In the genomic region with DNA sequence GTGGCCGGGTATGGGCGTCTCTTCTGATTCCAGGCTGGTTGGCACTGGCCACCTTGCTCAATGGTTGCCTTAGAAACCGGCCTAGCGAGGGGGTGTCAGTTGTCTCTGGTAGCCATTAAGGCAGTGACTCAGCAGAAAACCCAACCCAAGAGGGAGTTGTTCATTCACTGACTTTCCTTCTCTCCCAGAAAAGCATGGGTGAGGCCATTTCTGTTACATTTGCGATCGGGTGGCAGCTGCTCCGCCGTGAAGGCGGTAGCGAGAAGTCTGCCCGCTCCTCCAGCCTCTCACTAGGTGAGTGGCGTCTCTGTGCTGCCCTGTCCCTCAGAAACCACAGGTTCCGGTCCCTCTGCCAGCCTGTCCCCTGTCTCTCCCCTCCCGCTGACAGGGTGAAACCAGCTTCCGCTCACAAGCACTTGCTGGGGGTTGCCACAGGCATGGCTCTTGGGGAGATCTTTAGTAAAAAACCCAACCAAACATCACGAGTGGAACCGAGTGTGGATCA, we compare ENCODE assay signal across 8 cellular contexts. TPM values are rescaled to one million over a fixed set of nuclear protein-coding genes. Genes with fewer than 3 reads are reported as not detected.
DNase-seq lines count a peak whose midpoint lies in the region; ATAC-seq and TF ChIP-seq lines count a peak whose summit lies in the region.

No MANE protein-coding gene starts in this region.

- peaks cover 10% of the 10 kb centered on the region for H3K36me3 Mint-ChIP-seq in dendritic cell treated with granulocyte-macrophage colony-stimulating factor and Interleukin-4, amounts not matched to agents 40 ng/mL and 50 ng/mL, for 4 days (ENCODE audit: low read depth)

- H3K9me3 ChIP-seq in IMR-90 (ENCODE audit: control insufficient read depth, insufficient read depth, low read length) (no peaks in the 10 kb centered on the region), SK-N-MC (ENCODE audit: low read depth, low read length) (no peaks in the 10 kb centered on the region)

- peaks cover 1% of the 10 kb centered on the region for H3K27me3 Mint-ChIP-seq in dendritic cell treated with granulocyte-macrophage colony-stimulating factor and Interleukin-4, amounts not matched to agents 40 ng/mL and 50 ng/mL, for 4 days

- no peak overlapping the region for H3K9ac ChIP-seq in IMR-90 (ENCODE audit: low read depth, low read length)
- H3K9ac ChIP-seq in SK-N-MC (ENCODE audit: insufficient read length) = no peak overlapping the region

- dilution Hi-C loops in IMR-90 (cut with HindIII; ENCODE audit: low sequenced_read_pairs, unreplicated experiment) = no loop called here

- H2AFZ ChIP-seq in IMR-90 (replicated peaks; ENCODE audit: low read length, poor library complexity) = peak overlapping the region; percentile 81

- no peak overlapping the region for H3K56ac ChIP-seq in IMR-90 (ENCODE audit: extremely low read depth, insufficient read depth, low read length)

- H3K27me3 ChIP-seq in IMR-90 (ENCODE audit: control insufficient read depth, insufficient read depth, low read length) = no peaks in the 10 kb centered on the region

- peak overlapping the region; percentile 83 to 85 for H4K8ac ChIP-seq in IMR-90 (ENCODE audit: low read depth in 2 of 2, low read length in 2 of 2)

- BruUV-seq in IMR-90 (replicated peaks; lab: Mats Ljungman, UMichigan) = no TSS peak

- POLR2A ChIA-PET in IMR-90 (lab: Charles Lee; ENCODE audit: unreplicated experiment) = interaction anchor here (0.6 kb wide), 1 partner anchor 289 kb away, joined by 3 read pairs; no protein-coding TSS in a partner anchor

- intact Hi-C loops in IMR-90 (cut with micrococcal nuclease) = no loop called here
- intact Hi-C loops in dendritic cell treated with granulocyte-macrophage colony-stimulating factor and Interleukin-4, amounts not matched to agents 40 ng/mL and 50 ng/mL, for 4 days (cut with micrococcal nuclease) = no loop called here

- peak overlapping the region; percentile 81 for H4K91ac ChIP-seq in IMR-90 (ENCODE audit: insufficient read depth, low read depth, low read length)

- H4K5ac ChIP-seq in IMR-90 (ENCODE audit: low read depth, low read length) = peak overlapping the region; percentile 84

- TF ChIP-seq RAD21 in IMR-90 (IDR thresholded peaks at IDR 0.05; ENCODE audit: low read length) = no peak

- peaks cover 2% of the 10 kb centered on the region for H3K4me1 ChIP-seq in IMR-90 (ENCODE audit: control insufficient read depth, insufficient read depth, low read length)

- in situ Hi-C loops in IMR-90 (cut with MboI; ENCODE audit: low sequenced_read_pairs) = no loop called here

- H2BK120ac ChIP-seq in IMR-90 (ENCODE audit: low read depth, low read length) = peak overlapping the region; percentile 65

- H3K27ac ChIP-seq in IMR-90 (ENCODE audit: insufficient read depth, low read length) (peak overlapping the region; percentile 48), SK-N-MC (peak overlapping the region; percentile 74)

- peaks cover 30% of the 10 kb centered on the region for H3K4me1 Mint-ChIP-seq in dendritic cell treated with granulocyte-macrophage colony-stimulating factor and Interleukin-4, amounts not matched to agents 40 ng/mL and 50 ng/mL, for 4 days (ENCODE audit: low read depth)

- H3K23ac ChIP-seq in IMR-90 (ENCODE audit: low read depth, low read length) = no peak overlapping the region

- peak overlapping the region; percentile 8 for H3K18ac ChIP-seq in IMR-90 (ENCODE audit: low read depth, low read length)

- ATAC-seq in IMR-90 (ENCODE audit: low read depth) = peak; percentile 78
- ATAC-seq in HG02840 (IDR thresholded peaks at IDR 0.05; ENCODE audit: low FRiP score, unreplicated experiment) = no peak
- no peak for ATAC-seq in GM21528 (IDR thresholded peaks at IDR 0.05; ENCODE audit: low FRiP score, unreplicated experiment)

- TF ChIP-seq POLR2A in IMR-90 (IDR thresholded peaks at IDR 0.05; ENCODE audit: low read depth, low read length) = no peak

- 86% methylated on average over 12 of the region's 17 CpGs; no CpG with 5 or more reads in 1 of the 2 experiments for WGBS in IMR-90 (ENCODE audit: extremely low coverage in 2 of 2, insufficient read length in 1 of 2), 2 experiments

- H3K79me1 ChIP-seq in IMR-90 (ENCODE audit: low read depth in 1 of 2, low read length in 2 of 2) = no peaks in the 10 kb centered on the region

- CTCF ChIA-PET in IMR-90 (lab: Yijun Ruan, JAX) = interaction anchor here (0.7 kb wide), 1 partner anchor 306 kb away, joined by 4 read pairs; no protein-coding TSS in a partner anchor

- H3K36me3 ChIP-seq in IMR-90 (ENCODE audit: control insufficient read depth, insufficient read depth, low read length) (no peaks in the 10 kb centered on the region), SK-N-MC (ENCODE audit: insufficient read depth, low read length) (no peaks in the 10 kb centered on the region)

- H2AK9ac ChIP-seq in IMR-90 (replicated peaks; ENCODE audit: low read depth, low read length, poor library complexity) = no peak overlapping the region

- peak overlapping the region; percentile 72 for H3K4ac ChIP-seq in IMR-90 (ENCODE audit: low read depth, low read length)

- H3K9me1 ChIP-seq in IMR-90 (ENCODE audit: insufficient read depth, low read length) = 0 out of 2 replicates have a peak, but pooled peaks cover 4% of the 10 kb centered on the region

- no peak overlapping the region for H3K4me2 ChIP-seq in IMR-90 (ENCODE audit: low read depth, low read length)

- H3K4me3 Mint-ChIP-seq in dendritic cell treated with granulocyte-macrophage colony-stimulating factor and Interleukin-4, amounts not matched to agents 40 ng/mL and 50 ng/mL, for 4 days = peak overlapping the region; percentile 52

- TF ChIP-seq CTCF in IMR-90 (conservative IDR thresholded peaks at IDR 0.05; ENCODE audit: low read depth, low read length) = no peak

- H4K20me1 ChIP-seq in IMR-90 (ENCODE audit: insufficient read depth, low read length) = no peaks in the 10 kb centered on the region

- peak overlapping the region; percentile 84 for H3K27ac Mint-ChIP-seq in dendritic cell treated with granulocyte-macrophage colony-stimulating factor and Interleukin-4, amounts not matched to agents 40 ng/mL and 50 ng/mL, for 4 days

- no peak overlapping the region for H2BK20ac ChIP-seq in IMR-90 (ENCODE audit: low read depth, low read length)

- peak overlapping the region; percentile 35 for H2BK5ac ChIP-seq in IMR-90 (ENCODE audit: low read depth, low read length, poor library complexity, severe bottlenecking)

- peak overlapping the region; percentile 84; the same call in 1 of the 2 replicates for H2AK5ac ChIP-seq in IMR-90 (ENCODE audit: low read depth, low read length)

- DNase-seq in NCI-H82 (lab: John Stamatoyannopoulos, UW) = peak; percentile 22
- no peak for DNase-seq in NCI-H82 treated with DMSO at 0.1 percent for 48 hours (lab: John Stamatoyannopoulos, UW; ENCODE audit: unreplicated experiment)
- peak; percentile 61 for DNase-seq in IMR-90
- no peak for DNase-seq in SK-N-MC (ENCODE audit: low read depth, low spot score)
- DNase-seq in middle frontal gyrus (ENCODE audit: extremely low spot score, low spot score) = peak; percentile 38

- H3K14ac ChIP-seq in IMR-90 (replicated peaks; ENCODE audit: low read depth, low read length) = peak overlapping the region; percentile 63; the same call in 1 of the 2 replicates

- no peaks in the 10 kb centered on the region for H3K9me3 Mint-ChIP-seq in dendritic cell treated with granulocyte-macrophage colony-stimulating factor and Interleukin-4, amounts not matched to agents 40 ng/mL and 50 ng/mL, for 4 days

- peak overlapping the region; percentile 70; the same call in 1 of the 3 replicates for H2BK15ac ChIP-seq in IMR-90 (ENCODE audit: low read depth, low read length)

- H3K4me3 ChIP-seq in IMR-90 (ENCODE audit: insufficient read depth, low read depth, low read length) (no peak overlapping the region), SK-N-MC (no peak overlapping the region)

TF ChIP-seq in IMR-90, 13 proteins besides CTCF, POLR2A, EP300 and RAD21:
- TF ChIP-seq MXI1 (IDR thresholded peaks at IDR 0.05; ENCODE audit: borderline replicate concordance, low read depth, low read length) (no peak), MAFK (IDR thresholded peaks at IDR 0.05; ENCODE audit: low read depth, low read length) (peak; percentile 65), NFE2L2 (IDR thresholded peaks at IDR 0.05; ENCODE audit: low read depth, low read length) (peak; percentile 97)

RNA-seq across cellular contexts. Expression of gene IRAK1, which starts 17.4 kb away (rescaled TPM):
- total RNA-seq in IMR-90 (2012; rRNA removed) = 31.9 and 33.3 TPM in 2 replicates
- polyA plus RNA-seq in IMR-90 (2012; rRNA removed) = 50.2 and 61.9 TPM in 2 replicates
- 39.9 and 45.4 TPM in 2 replicates for polyA plus RNA-seq in IMR-90 (2012; cell fraction: cytosol; rRNA removed)
- polyA plus RNA-seq in IMR-90 (2012; cell fraction: nucleus; rRNA removed; ENCODE audit: low replicate concordance) = 55.8 and 105 TPM in 2 replicates

RNA-seq across cellular contexts. Expression of gene TMEM187, which starts 29.7 kb away (rescaled TPM):
- 2.8 and 3.4 TPM in 2 replicates for total RNA-seq in IMR-90 (2012; rRNA removed)
- polyA plus RNA-seq in IMR-90 (2012; rRNA removed) = 6.2 and 6.3 TPM in 2 replicates
- polyA plus RNA-seq in IMR-90 (2012; cell fraction: cytosol; rRNA removed) = 4.8 and 12.1 TPM in 2 replicates
- 3.3 and 9.5 TPM in 2 replicates for polyA plus RNA-seq in IMR-90 (2012; cell fraction: nucleus; rRNA removed; ENCODE audit: low replicate concordance)

RNA-seq across cellular contexts. Expression of gene HCFC1, which starts 30.6 kb away (rescaled TPM):
- 3.2 and 4.4 TPM in 2 replicates for total RNA-seq in IMR-90 (2012; rRNA removed)
- 17.6 and 19.0 TPM in 2 replicates for polyA plus RNA-seq in IMR-90 (2012; rRNA removed)
- 12.9 and 16.8 TPM in 2 replicates for polyA plus RNA-seq in IMR-90 (2012; cell fraction: cytosol; rRNA removed)
- polyA plus RNA-seq in IMR-90 (2012; cell fraction: nucleus; rRNA removed; ENCODE audit: low replicate concordance) = 21.4 and 46.2 TPM in 2 replicates

RNA-seq across cellular contexts. Expression of gene RENBP, which starts 57.8 kb away (rescaled TPM):
- total RNA-seq in IMR-90 (2012; rRNA removed) = 0.18 TPM in 1 of 2 replicates, not detected in the other
- 0.10 and 0.15 TPM in 2 replicates for polyA plus RNA-seq in IMR-90 (2012; rRNA removed)
- polyA plus RNA-seq in IMR-90 (2012; cell fraction: cytosol; rRNA removed) = 0.13 TPM in 1 of 2 replicates, not detected in the other
- polyA plus RNA-seq in IMR-90 (2012; cell fraction: nucleus; rRNA removed; ENCODE audit: low replicate concordance) = 0.35 and 0.52 TPM in 2 replicates

Comparison
In these comparisons a context has a peak if more than half of its experiments do, and no peak if none do; other contexts are left out.
1. DNase-seq: peak in NCI-H82 (single experiment), IMR-90 (single experiment) and middle frontal gyrus (single experiment); none in NCI-H82 treated with DMSO at 0.1 percent for 48 hours (single experiment) and SK-N-MC (single experiment).